Comparison of ENCODE assay signal across 35 cellular contexts in the genomic region with DNA sequence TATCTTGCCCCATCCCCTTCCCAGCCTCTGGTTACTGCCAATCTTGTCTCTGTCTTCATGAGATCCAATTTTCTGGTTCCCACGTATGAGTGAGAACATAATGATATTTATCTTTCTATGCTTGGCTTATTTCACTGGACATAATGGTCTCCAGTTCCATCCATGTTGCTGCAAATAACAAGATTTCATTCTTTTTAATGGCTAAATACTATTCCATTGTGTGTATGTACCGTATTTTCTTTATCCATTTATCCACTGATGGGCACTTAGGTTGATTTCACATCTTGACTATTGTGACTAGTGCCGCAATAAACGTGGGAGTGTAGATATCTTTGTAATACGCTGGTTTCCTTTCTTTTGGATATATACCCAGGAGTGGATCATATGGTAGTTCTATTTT. TPM values are rescaled to one million over a fixed set of nuclear protein-coding genes. Genes with fewer than 3 reads are reported as not detected.
"Had no signal": no experiment of that assay in that cellular context is flagged by ENCODE, and none has a peak within 500 bp of the region (broad histone marks: within the 10 kb centered on the region; RNA-seq: fewer than 3 reads in every experiment).

No MANE protein-coding gene starts in this region.

- H3K36me3 ChIP-seq: adrenal gland, ascending aorta, brain microvascular endothelial cell, breast epithelium, cardiac muscle cell had no signal

- ATAC-seq: activated naive CD4-positive, alpha-beta T cell treated with anti-CD3 and anti-CD28 coated beads, Interleukin-2, amount 50 U/mL, for 72 hours; activated naive CD8-positive, alpha-beta T cell treated with anti-CD3 and anti-CD28 coated beads, Interleukin-2, amount 50 U/mL, for 24 hours; activated T-cell treated with anti-CD3 and anti-CD28 coated beads, Interleukin-2, amount 50 U/mL, for 4 hours; activated T-cell treated with anti-CD3 and anti-CD28 coated beads, Interleukin-2, amount 50 U/mL, for 72 hours; activated T-helper 17 cell treated with anti-CD3 and anti-CD28 coated beads, Interleukin-2, amount 50 U/mL, for 72 hours; body of pancreas had no signal

- H3K4me3 ChIP-seq: adrenal gland, ascending aorta, body of pancreas, breast epithelium, cardiac muscle cell had no signal

- FAIRE-seq: astrocyte, bronchial epithelial cell had no signal

- DNase-seq: activated effector memory CD4-positive, alpha-beta T cell treated with anti-CD3 and anti-CD28 coated beads, Interleukin-2, amount 50 U/mL, for 16 hours; activated effector memory CD4-positive, alpha-beta T cell treated with Interleukin-2 at 50 U/mL for 16 hours; activated gamma-delta T cell; activated gamma-delta T cell treated with Interleukin-2 at 50 U/mL for 16 hours; activated naive CD4-positive, alpha-beta T cell; activated naive CD4-positive, alpha-beta T cell treated with anti-CD3 and anti-CD28 coated beads for 36 hours; activated naive CD4-positive, alpha-beta T cell treated with anti-CD3 and anti-CD28 coated beads, Interleukin-2, amount 10 ng/mL, durations not matched to agents 7 days and 5 days; activated naive CD4-positive, alpha-beta T cell treated with anti-CD3 and anti-CD28 coated beads, Interleukin-2, amount 50 U/mL, for 16 hours; activated naive CD4-positive, alpha-beta T cell treated with Interleukin-2 at 50 U/mL for 16 hours; activated naive CD8-positive, alpha-beta T cell treated with anti-CD3 and anti-CD28 coated beads for 36 hours; activated naive CD8-positive, alpha-beta T cell treated with anti-CD3 and anti-CD28 coated beads, Interleukin-2, amount 10 ng/mL, durations not matched to agents 7 days and 5 days; activated naive CD8-positive, alpha-beta T cell treated with anti-CD3 and anti-CD28 coated beads, Interleukin-2, amount 50 U/mL, for 24 hours; activated T-cell treated with anti-CD3 and anti-CD28 coated beads, Interleukin-2, amount 50 U/mL, for 1 hour; activated T-cell treated with anti-CD3 and anti-CD28 coated beads, Interleukin-2, amount 50 U/mL, for 24 hours; activated T-cell treated with anti-CD3 and anti-CD28 coated beads, Interleukin-2, amount 50 U/mL, for 4 hours; activated T-cell treated with anti-CD3 and anti-CD28 coated beads, Interleukin-2, amount 50 U/mL, for 48 hours; activated T-cell treated with anti-CD3 and anti-CD28 coated beads, Interleukin-2, amount 50 U/mL, for 72 hours; adrenal gland; amniotic stem cell; amygdala; anterior cingulate cortex; body of pancreas; brain microvascular endothelial cell; caudate nucleus; central memory CD4-positive, alpha-beta T cell; cerebellar nuclear complex had no signal

- H3K27me3 ChIP-seq: adrenal gland, ascending aorta, brain microvascular endothelial cell, cardiac muscle cell had no signal

- H3K4me1 ChIP-seq: adrenal gland, ascending aorta, body of pancreas, breast epithelium had no signal

- H3K9me3 ChIP-seq: adrenal gland, ascending aorta, body of pancreas, breast epithelium had no signal

- H3K27ac ChIP-seq: adrenal gland, ascending aorta, body of pancreas, brain microvascular endothelial cell, breast epithelium, cardiac muscle cell had no signal

RNA-seq across cellular contexts. Expression of a gene that starts 43.0 kb away (rescaled TPM):
- total RNA-seq: activated naive CD4-positive, alpha-beta T cell treated with anti-CD3 and anti-CD28 coated beads for 36 hours; activated naive CD4-positive, alpha-beta T cell treated with anti-CD3 and anti-CD28 coated beads, Interleukin-2, amount 50 U/mL, for 72 hours; activated naive CD8-positive, alpha-beta T cell treated with anti-CD3 and anti-CD28 coated beads for 36 hours; activated naive CD8-positive, alpha-beta T cell treated with anti-CD3 and anti-CD28 coated beads, Interleukin-2, amount 10 ng/mL, durations not matched to agents 7 days and 5 days; activated T-cell treated with anti-CD3 and anti-CD28 coated beads, Interleukin-2, amount 50 U/mL, for 4 hours; activated T-cell treated with anti-CD3 and anti-CD28 coated beads, Interleukin-2, amount 50 U/mL, for 72 hours; activated T-helper 1 cell treated with anti-CD3 and anti-CD28 coated beads, Interleukin-12 subunit alpha, Interleukin-12 subunit beta, Interleukin-2, Interleukin-4 antibody, amounts not matched to agents 30 ng/mL and 10 ng/mL and 1 ng/mL, durations not matched to agents 14 hours and 24 hours and 36 hours; activated T-helper 17 cell treated with anti-CD3 and anti-CD28 coated beads, Interleukin-2, amount 50 U/mL, for 72 hours; activated T-helper 2 cell treated with anti-CD3 and anti-CD28 coated beads, Interferon-gamma antibody, Interleukin-2, Interleukin-4, amounts not matched to agents 10 μg/mL and 5 μg/mL and 100 μg/mL, durations not matched to agents 14 hours and 24 hours and 36 hours; ascending aorta; astrocyte had no signal
